1 cellular context compared by ENCODE assay signal in genomic region chrX:18938710-18939109, GRCh38.
A peak's percentile ranks its signal among the peaks of the same experiment; 100 is the strongest.
TF ChIP-seq lines count a peak whose summit lies in the region.

No MANE protein-coding gene starts in this region.

TF ChIP-seq in HEK293, 187 proteins besides CTCF, POLR2A, EP300 and RAD21 (continued from another document and continues in another):
- 0 out of 2 replicates have a peak, but pooled peaks have one; percentile 9 for TF ChIP-seq ZNF596 (tag by site-specific recombination; IDR thresholded peaks at IDR 0.05)
- TF ChIP-seq ZNF223 (tag by site-specific recombination; IDR thresholded peaks at IDR 0.05), result no peak
- TF ChIP-seq SCRT1 (tag by site-specific recombination; IDR thresholded peaks at IDR 0.05; ENCODE audit: borderline replicate concordance), result no peak
- no peak for TF ChIP-seq ZBTB7A (tag by site-specific recombination; IDR thresholded peaks at IDR 0.05; ENCODE audit: low read depth)
- no peak for TF ChIP-seq ZBTB1 (tag by site-specific recombination; IDR thresholded peaks at IDR 0.05)
- TF ChIP-seq ZNF76 (tag by site-specific recombination; IDR thresholded peaks at IDR 0.05; ENCODE audit: borderline replicate concordance, low read depth), result peak; percentile 67; the same call in 1 of the 2 replicates
- TF ChIP-seq ZNF18 (tag by site-specific recombination; IDR thresholded peaks at IDR 0.05), result peak; percentile 53
- TF ChIP-seq ZNF404 (tag by site-specific recombination; IDR thresholded peaks at IDR 0.05), result no peak
- peak; percentile 37; the same call in 1 of the 2 replicates for TF ChIP-seq ZNF146 (tag by site-specific recombination; IDR thresholded peaks at IDR 0.05)
- peak; percentile 91 for TF ChIP-seq ZEB2 (tag by site-specific recombination; IDR thresholded peaks at IDR 0.05)
- TF ChIP-seq ZNF114 (tag by site-specific recombination; IDR thresholded peaks at IDR 0.05), result no peak
- no peak for TF ChIP-seq EGR2 (tag by site-specific recombination; IDR thresholded peaks at IDR 0.05; ENCODE audit: low read depth)
- peak; percentile 96 for TF ChIP-seq ZNF843 (tag by site-specific recombination; IDR thresholded peaks at IDR 0.05)
- no peak for TF ChIP-seq ZNF140 (tag by site-specific recombination; IDR thresholded peaks at IDR 0.05)
- no peak for TF ChIP-seq ZNF621 (tag by site-specific recombination; IDR thresholded peaks at IDR 0.05)
- 0 out of 2 replicates have a peak, but pooled peaks have one; percentile 29 for TF ChIP-seq MYNN (tag by site-specific recombination; IDR thresholded peaks at IDR 0.05; ENCODE audit: borderline replicate concordance)
- no peak for TF ChIP-seq KLF16 (tag by site-specific recombination; IDR thresholded peaks at IDR 0.05)
- peak; percentile 85 for TF ChIP-seq ZXDB (tag by site-specific recombination; IDR thresholded peaks at IDR 0.05)
- no peak for TF ChIP-seq ZNF645 (tag by site-specific recombination; IDR thresholded peaks at IDR 0.05)
- peak; percentile 12; the same call in 1 of the 2 replicates for TF ChIP-seq ZFHX2 (tag by site-specific recombination; conservative IDR thresholded peaks at IDR 0.05)
- TF ChIP-seq SALL2 (tag by site-specific recombination; IDR thresholded peaks at IDR 0.05; ENCODE audit: borderline replicate concordance), result no peak
- no peak for TF ChIP-seq ZNF837 (tag by site-specific recombination; IDR thresholded peaks at IDR 0.05)
- peak; percentile 57 for TF ChIP-seq GLIS1 (tag by site-specific recombination; IDR thresholded peaks at IDR 0.05)
- TF ChIP-seq ZIC2 (tag by site-specific recombination; IDR thresholded peaks at IDR 0.05), result peak; percentile 83
- TF ChIP-seq KLF10 (tag by site-specific recombination; IDR thresholded peaks at IDR 0.05), result peak; percentile 92
- peak; percentile 86; the same call in 1 of the 2 replicates for TF ChIP-seq ZSCAN30 (tag by site-specific recombination; IDR thresholded peaks at IDR 0.05)
- no peak for TF ChIP-seq ZFP41 (tag by site-specific recombination; IDR thresholded peaks at IDR 0.05; ENCODE audit: borderline replicate concordance)
- no peak for TF ChIP-seq ZNF391 (tag by site-specific recombination; IDR thresholded peaks at IDR 0.05; ENCODE audit: borderline replicate concordance, low read depth)
- TF ChIP-seq ELK4 (IDR thresholded peaks at IDR 0.05; ENCODE audit: borderline replicate concordance, low read depth, low read length), result no peak
- 0 out of 2 replicates have a peak, but pooled peaks have one; percentile 28 for TF ChIP-seq ZNF664 (tag by site-specific recombination; IDR thresholded peaks at IDR 0.05)
- TF ChIP-seq ZNF184 (tag by site-specific recombination; IDR thresholded peaks at IDR 0.05), result peak; percentile 89
- no peak for TF ChIP-seq ZNF157 (tag by site-specific recombination; IDR thresholded peaks at IDR 0.05)
- peak; percentile 91 for TF ChIP-seq FEZF1 (tag by site-specific recombination; IDR thresholded peaks at IDR 0.05)
- TF ChIP-seq REPIN1 (tag by site-specific recombination; IDR thresholded peaks at IDR 0.05; ENCODE audit: low read depth), result no peak
- no peak for TF ChIP-seq HOXA7 (CRISPR knock-in tag; IDR thresholded peaks at IDR 0.05; ENCODE audit: borderline replicate concordance)
- TF ChIP-seq ZNF513 (tag by site-specific recombination; IDR thresholded peaks at IDR 0.05), result no peak
- no peak for TF ChIP-seq ZNF514 (tag by site-specific recombination; IDR thresholded peaks at IDR 0.05)
- peak; percentile 62 for TF ChIP-seq ZNF639 (tag by site-specific recombination; IDR thresholded peaks at IDR 0.05)
- no peak for TF ChIP-seq ZNF658 (tag by site-specific recombination; IDR thresholded peaks at IDR 0.05)
- TF ChIP-seq ZBTB11 (tag by site-specific recombination; conservative IDR thresholded peaks at IDR 0.05; ENCODE audit: low read depth), result no peak
- no peak for TF ChIP-seq ZSCAN5A (tag by site-specific recombination; IDR thresholded peaks at IDR 0.05)
- TF ChIP-seq ATF2 (tag by site-specific recombination; IDR thresholded peaks at IDR 0.05; ENCODE audit: low read depth), result peak; percentile 89
- peak; percentile 87 for TF ChIP-seq ZBTB44 (tag by site-specific recombination; IDR thresholded peaks at IDR 0.05)
- TF ChIP-seq ZNF239 (tag by site-specific recombination; IDR thresholded peaks at IDR 0.05), result no peak
- TF ChIP-seq ZNF19 (tag by site-specific recombination; IDR thresholded peaks at IDR 0.05; ENCODE audit: low read depth), result no peak
- no peak for TF ChIP-seq ZNF777 (tag by site-specific recombination; IDR thresholded peaks at IDR 0.05; ENCODE audit: borderline replicate concordance)
- TF ChIP-seq ZNF792 (tag by site-specific recombination; IDR thresholded peaks at IDR 0.05), result no peak
- TF ChIP-seq ZNF48 (tag by site-specific recombination; IDR thresholded peaks at IDR 0.05), result no peak
- no peak for TF ChIP-seq ZBTB49 (tag by site-specific recombination; IDR thresholded peaks at IDR 0.05; ENCODE audit: low read depth)
